ENCODE assay signal across 27 cellular contexts in genomic region chr6:168345896-168346754, GRCh38. TPM values are rescaled to one million over a fixed set of nuclear protein-coding genes. Genes with fewer than 3 reads are reported as not detected.
"Had no signal": no experiment of that assay in that cellular context is flagged by ENCODE, and none has a peak within 500 bp of the region (broad histone marks: within the 10 kb centered on the region; RNA-seq: fewer than 3 reads in every experiment).

No MANE protein-coding gene starts in this region.

- H3K9me3 ChIP-seq: breast epithelium had no signal

- H3K4me1 ChIP-seq: breast epithelium had no signal

- H3K27ac ChIP-seq: breast epithelium had no signal

- H3K4me3 ChIP-seq: breast epithelium had no signal

- H3K27ac Mint-ChIP-seq: activated B cell treated with CpG ODN at 0.5 μM for 24 hours; activated CD4-positive, alpha-beta memory T cell treated with anti-CD3 and anti-CD28 coated beads, Interleukin-2, amount 10 ng/mL, durations not matched to agents 7 days and 5 days; activated CD4-positive, alpha-beta T cell treated with anti-CD3 and anti-CD28 coated beads, Interleukin-2, amount 10 ng/mL, durations not matched to agents 7 days and 5 days; activated naive CD4-positive, alpha-beta T cell treated with anti-CD3 and anti-CD28 coated beads, Interleukin-2, amount 10 ng/mL, durations not matched to agents 7 days and 5 days; activated naive CD8-positive, alpha-beta T cell treated with anti-CD3 and anti-CD28 coated beads, Interleukin-2, amount 10 ng/mL, durations not matched to agents 7 days and 5 days; activated T-cell treated with anti-CD3 and anti-CD28 coated beads, Interleukin-2, amount 50 U/mL, for 72 hours; activated T-helper 2 cell treated with anti-CD3 and anti-CD28 coated beads, Interferon-gamma antibody, Interleukin-2, Interleukin-4, amounts not matched to agents 10 μg/mL and 5 μg/mL and 100 μg/mL, durations not matched to agents 14 hours and 24 hours and 36 hours; T-cell had no signal

- H3K4me1 Mint-ChIP-seq: activated B cell treated with CpG ODN at 0.5 μM for 24 hours; activated CD4-positive, alpha-beta T cell treated with anti-CD3 and anti-CD28 coated beads, Interleukin-2, amount 10 ng/mL, durations not matched to agents 7 days and 5 days; activated naive CD4-positive, alpha-beta T cell treated with anti-CD3 and anti-CD28 coated beads, Interleukin-2, amount 10 ng/mL, durations not matched to agents 7 days and 5 days; activated naive CD8-positive, alpha-beta T cell treated with anti-CD3 and anti-CD28 coated beads, Interleukin-2, amount 10 ng/mL, durations not matched to agents 7 days and 5 days; T-cell had no signal

- H3K36me3 Mint-ChIP-seq: activated naive CD4-positive, alpha-beta T cell treated with anti-CD3 and anti-CD28 coated beads, Interleukin-2, amount 10 ng/mL, durations not matched to agents 7 days and 5 days; activated naive CD8-positive, alpha-beta T cell treated with anti-CD3 and anti-CD28 coated beads, Interleukin-2, amount 10 ng/mL, durations not matched to agents 7 days and 5 days; T-cell had no signal

- ATAC-seq: activated T-cell treated with anti-CD3 and anti-CD28 coated beads, Interleukin-2, amount 50 U/mL, for 72 hours; PC-3 had no signal

- DNase-seq: activated B cell treated with CpG ODN at 0.5 μM for 24 hours; activated CD4-positive, alpha-beta memory T cell treated with anti-CD3 and anti-CD28 coated beads, Interleukin-2, amount 10 ng/mL, durations not matched to agents 7 days and 5 days; activated CD4-positive, alpha-beta T cell treated with anti-CD3 and anti-CD28 coated beads, Interleukin-2, amount 10 ng/mL, durations not matched to agents 7 days and 5 days; activated CD8-positive, alpha-beta memory T cell treated with anti-CD3 and anti-CD28 coated beads, Interleukin-2, amount 50 U/mL, for 4 hours; activated gamma-delta T cell treated with Interleukin-2 at 50 U/mL for 16 hours; activated naive CD4-positive, alpha-beta T cell treated with anti-CD3 and anti-CD28 coated beads, Interleukin-2, amount 10 ng/mL, durations not matched to agents 7 days and 5 days; activated naive CD8-positive, alpha-beta T cell treated with anti-CD3 and anti-CD28 coated beads, Interleukin-2, amount 10 ng/mL, durations not matched to agents 7 days and 5 days; activated T-cell treated with anti-CD3 and anti-CD28 coated beads, Interleukin-2, amount 50 U/mL, for 72 hours; aorta; central memory CD4-positive, alpha-beta T cell; Kasumi-1; KBM-7; NCI-H1048; NCI-H146; NCI-H187 treated with DMSO at 0.1 percent for 48 hours; NCI-H2081 treated with DMSO at 0.1 percent for 48 hours; NCI-H446; NCI-H524; PC-3; SHP77 treated with DMSO at 0.1 percent for 48 hours; T-cell; T-helper 2 cell; T1000 had no signal

- H3K9me3 Mint-ChIP-seq: T-cell had no signal

- H3K36me3 ChIP-seq: breast epithelium had no signal

- H3K4me3 Mint-ChIP-seq: activated B cell treated with CpG ODN at 0.5 μM for 24 hours; activated CD4-positive, alpha-beta memory T cell treated with anti-CD3 and anti-CD28 coated beads, Interleukin-2, amount 10 ng/mL, durations not matched to agents 7 days and 5 days; activated CD4-positive, alpha-beta T cell treated with anti-CD3 and anti-CD28 coated beads, Interleukin-2, amount 10 ng/mL, durations not matched to agents 7 days and 5 days; activated naive CD4-positive, alpha-beta T cell treated with anti-CD3 and anti-CD28 coated beads, Interleukin-2, amount 10 ng/mL, durations not matched to agents 7 days and 5 days; activated naive CD8-positive, alpha-beta T cell treated with anti-CD3 and anti-CD28 coated beads, Interleukin-2, amount 10 ng/mL, durations not matched to agents 7 days and 5 days; activated T-cell treated with anti-CD3 and anti-CD28 coated beads, Interleukin-2, amount 50 U/mL, for 72 hours; T-cell had no signal

RNA-seq across cellular contexts. Expression of gene DACT2, which starts 26.5 kb away (rescaled TPM):
- total RNA-seq: activated B cell treated with CpG ODN at 0.5 μM for 24 hours; activated naive CD8-positive, alpha-beta T cell treated with anti-CD3 and anti-CD28 coated beads, Interleukin-2, amount 10 ng/mL, durations not matched to agents 7 days and 5 days; M059J; PC-3; SK-MEL-5; T-cell had no signal
